ENCODE assay signal across 10 cellular contexts in the genomic region with DNA sequence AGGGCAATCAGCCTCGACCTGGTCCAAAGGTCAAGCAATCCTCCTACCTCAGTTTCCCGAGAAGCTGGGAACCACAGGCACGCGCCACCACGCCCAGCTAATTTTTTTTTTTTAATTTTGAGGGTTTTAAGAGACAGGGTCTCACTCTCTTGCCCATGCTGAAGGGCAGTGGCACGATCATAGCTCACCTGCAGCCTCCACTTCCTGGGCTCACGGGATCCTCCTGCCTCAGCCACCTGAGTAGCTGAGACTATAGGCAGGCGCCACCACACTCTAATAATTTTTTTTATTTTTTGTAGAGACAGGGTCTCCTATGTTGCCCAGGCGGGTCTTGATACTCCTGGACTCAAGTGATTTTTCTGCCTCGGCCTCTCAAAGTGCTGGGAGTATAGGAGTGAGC. TPM values are rescaled to one million over a fixed set of nuclear protein-coding genes. Genes with fewer than 3 reads are reported as not detected.
DNase-seq lines count a peak whose midpoint lies in the region; ATAC-seq and TF ChIP-seq lines count a peak whose summit lies in the region.
"Had no signal": no experiment of that assay in that cellular context is flagged by ENCODE, and none has a peak within 500 bp of the region (broad histone marks: within the 10 kb centered on the region; RNA-seq: fewer than 3 reads in every experiment).

No MANE protein-coding gene starts in this region.

- H3K4me3 ChIP-seq in GM23248 (peak overlapping the region; percentile 83), SU-DHL-6 (ENCODE audit: insufficient read depth, low read length, poor library complexity, severe bottlenecking) (peak overlapping the region; percentile 91), fibroblast of mammary gland (ENCODE audit: control insufficient read depth, low read depth, low read length) (peak overlapping the region; percentile 82), retinal pigment epithelial cell (ENCODE audit: low read length) (peak overlapping the region; percentile 86), Peyer's patch (peak overlapping the region in 2 of 4 donors; percentile 84 to 88)

- H3K36me3 ChIP-seq in GM23248 (ENCODE audit: low read depth) (0 out of 2 replicates have a peak, but pooled peaks cover 4% of the 10 kb centered on the region), SU-DHL-6 (ENCODE audit: low read length) (no peaks in the 10 kb centered on the region), Peyer's patch (no peaks in the 10 kb centered on the region)

- H3K9me2 ChIP-seq in GM23248 (ENCODE audit: insufficient read depth): no peaks in the 10 kb centered on the region
- H3K9me2 ChIP-seq in SU-DHL-6 (replicated peaks; ENCODE audit: insufficient read depth, low read length): no peaks in the 10 kb centered on the region

- no peaks in the 10 kb centered on the region for H3K27me3 ChIP-seq in GM23248 (replicated peaks; ENCODE audit: insufficient read depth)
- no peaks in the 10 kb centered on the region for H3K27me3 ChIP-seq in SU-DHL-6 (ENCODE audit: low read length)
- no peaks in the 10 kb centered on the region for H3K27me3 ChIP-seq in Peyer's patch

- TF ChIP-seq CTCF in SU-DHL-6 (IDR thresholded peaks at IDR 0.05; ENCODE audit: insufficient read depth, low read length, poor library complexity, severe bottlenecking) (no peak), fibroblast of mammary gland (conservative IDR thresholded peaks at IDR 0.05; ENCODE audit: control insufficient read depth, insufficient read depth, low read depth, low read length) (no peak), retinal pigment epithelial cell (conservative IDR thresholded peaks at IDR 0.05; ENCODE audit: low read depth, low read length) (no peak), Peyer's patch (IDR thresholded peaks at IDR 0.05) (no peak)

- H3K4me1 ChIP-seq in GM23248 (ENCODE audit: insufficient read depth): peaks cover 14% of the 10 kb centered on the region
- peaks cover 0 to 15% (median 3%) of the 10 kb centered on the region in 4 donors for H3K4me1 ChIP-seq in Peyer's patch

- no peak for TF ChIP-seq POLR2A in Peyer's patch (IDR thresholded peaks at IDR 0.05)

- DNase-seq in GM23248 (no peak), fibroblast of mammary gland (ENCODE audit: low read depth) (no peak), retinal pigment epithelial cell (ENCODE audit: low read depth) (no peak), Peyer's patch (no peak), NCI-H510A treated with DMSO at 0.1 percent for 48 hours (lab: John Stamatoyannopoulos, UW) (no peak), Right ventricle myocardium superior (no peak)
- DNase-seq: effector CD4-positive, alpha-beta T cell; SHP77 treated with DMSO at 0.1 percent for 48 hours had no signal

- in situ Hi-C loops in GM23248 (cut with MboI): no loop called here

- H3K79me2 ChIP-seq in GM23248 (ENCODE audit: insufficient read depth) (peaks cover 58% of the 10 kb centered on the region), SU-DHL-6 (ENCODE audit: insufficient read depth, low read length) (peaks cover 65% of the 10 kb centered on the region)

- no peak overlapping the region for H2AFZ ChIP-seq in GM23248
- H2AFZ ChIP-seq in SU-DHL-6 (ENCODE audit: low read depth, low read length, severe bottlenecking): no peak overlapping the region

- 97% methylated on average over 10 of the region's 10 CpGs for WGBS in GM23248 (ENCODE audit: low coverage in 1 of 2, low lambda C conversion rate in 2 of 2, missing lambda C conversion rate in 2 of 2), 2 experiments

- H4K20me1 ChIP-seq in GM23248 (ENCODE audit: insufficient read depth): peaks cover 14% of the 10 kb centered on the region; the same call in 1 of the 2 replicates
- no peaks in the 10 kb centered on the region; the same call in 1 of the 2 replicates for H4K20me1 ChIP-seq in SU-DHL-6 (ENCODE audit: low read depth, low read length)

- H3K9me3 ChIP-seq in GM23248 (ENCODE audit: low read depth) (no peaks in the 10 kb centered on the region), SU-DHL-6 (ENCODE audit: insufficient read depth, low read length) (no peaks in the 10 kb centered on the region), Peyer's patch (no peaks in the 10 kb centered on the region)

- H3K27ac ChIP-seq in GM23248 (no peak overlapping the region), SU-DHL-6 (ENCODE audit: low read depth, low read length) (peak overlapping the region; percentile 79), Peyer's patch (no peak overlapping the region)

- peak overlapping the region; percentile 85 for H3K4me2 ChIP-seq in GM23248 (ENCODE audit: unreplicated experiment)
- peak overlapping the region; percentile 91 for H3K4me2 ChIP-seq in SU-DHL-6 (ENCODE audit: low read depth, low read length, poor library complexity, severe bottlenecking)

- intact Hi-C loops in Right ventricle myocardium superior (cut with DNase I): no loop called here

- H3K9ac ChIP-seq in GM23248: peak overlapping the region; percentile 91
- H3K9ac ChIP-seq in SU-DHL-6 (ENCODE audit: low read length): peak overlapping the region; percentile 94

- ATAC-seq in GM19035 (IDR thresholded peaks at IDR 0.05; ENCODE audit: unreplicated experiment) (no peak), Right ventricle myocardium superior (ENCODE audit: poor library complexity) (no peak)

- H3F3A ChIP-seq in GM23248 (ENCODE audit: insufficient read depth) (peaks cover 5% of the 10 kb centered on the region; the same call in 1 of the 2 replicates), SU-DHL-6 (ENCODE audit: insufficient read depth) (peaks cover 27% of the 10 kb centered on the region)

RNA-seq across cellular contexts. Expression of gene UIMC1, which starts 1.6 kb away (rescaled TPM):
- 13.9 and 27.6 TPM in 2 replicates for total RNA-seq in GM23248 (2014; rRNA removed; shearing (Covaris generic))
- polyA plus RNA-seq in GM23248 (2016; fragmentation: Nextera tagmentation; extraction: Ambion mirVana): 17.5 and 18.4 TPM in 2 replicates
- total RNA-seq in Peyer's patch (100 to 1,000 TPM in 1 of 4 donors, 10 to 100 TPM in 3; 22.4 to 111 (median 41.3) TPM), Right ventricle myocardium superior (32.1 TPM)

RNA-seq across cellular contexts. Expression of gene ZNF346, which starts 17.5 kb away (rescaled TPM):
- total RNA-seq in GM23248 (2014; rRNA removed; shearing (Covaris generic)): 9.9 and 13.5 TPM in 2 replicates
- 11.6 and 14.8 TPM in 2 replicates for polyA plus RNA-seq in GM23248 (2016; fragmentation: Nextera tagmentation; extraction: Ambion mirVana)
- total RNA-seq in Peyer's patch (10 to 100 TPM; 15.9 to 27.3 (median 20.0) TPM), Right ventricle myocardium superior (5.7 TPM)
